20 cellular contexts compared by ENCODE assay signal in the genomic region with DNA sequence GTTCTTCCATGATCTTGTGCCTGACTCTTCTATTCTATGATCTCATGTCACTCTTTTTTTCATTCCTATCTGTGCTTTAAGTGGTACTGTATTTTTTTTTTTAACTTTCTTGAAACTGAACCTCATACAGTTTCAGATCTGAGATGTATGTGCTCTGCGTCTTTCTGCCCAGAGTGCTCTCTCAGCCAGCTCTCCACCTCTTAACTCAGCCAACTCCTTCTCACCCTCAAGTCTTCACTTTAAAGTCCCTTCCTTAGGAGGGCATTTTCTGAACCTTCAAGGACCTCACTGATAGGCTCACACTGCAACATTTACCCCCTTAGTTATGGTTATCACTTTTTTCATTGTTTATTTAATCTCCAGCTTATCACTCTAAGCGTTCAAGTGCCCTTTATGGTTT.
DNase-seq lines count a peak whose midpoint lies in the region; FAIRE-seq and TF ChIP-seq lines count a peak whose summit lies in the region.
"Had no signal": no experiment of that assay in that cellular context is flagged by ENCODE, and none has a peak within 500 bp of the region (broad histone marks: within the 10 kb centered on the region; RNA-seq: fewer than 3 reads in every experiment).

No MANE protein-coding gene starts in this region.

- FAIRE-seq in astrocyte (lab: Jason Lieb, UNC) (no peak), GM12892 (lab: Jason Lieb, UNC) (no peak)
- FAIRE-seq: A204.1 had no signal

- H3K36me3 ChIP-seq in astrocyte (ENCODE audit: insufficient read depth, low read length) (no peaks in the 10 kb centered on the region), osteoblast (ENCODE audit: insufficient read depth, low read length) (no peaks in the 10 kb centered on the region), esophagus muscularis mucosa (no peaks in the 10 kb centered on the region)
- H3K36me3 ChIP-seq: BLaER1, MG63 had no signal

- no peak overlapping the region for H3K27ac Mint-ChIP-seq in astrocyte (ENCODE audit: unreplicated experiment)

- no peaks in the 10 kb centered on the region for H3K36me3 Mint-ChIP-seq in astrocyte (ENCODE audit: low read depth, unreplicated experiment)
- H3K36me3 Mint-ChIP-seq: CD4-positive, alpha-beta memory T cell had no signal

- intact Hi-C loops in esophagus muscularis mucosa (cut with DNase I) = no loop called here

- no peak overlapping the region for H3K4me3 Mint-ChIP-seq in astrocyte (ENCODE audit: unreplicated experiment)
- H3K4me3 Mint-ChIP-seq: CD4-positive, alpha-beta memory T cell had no signal

- TF ChIP-seq POLR2A in esophagus muscularis mucosa (IDR thresholded peaks at IDR 0.05; ENCODE audit: low read depth) = no peak
- TF ChIP-seq POLR2A in GM12892 (IDR thresholded peaks at IDR 0.05; ENCODE audit: low read depth, low read length) = no peak

- 68% methylated on average over 2 of the region's 2 CpGs for WGBS in esophagus muscularis mucosa

- no peak for TF ChIP-seq CTCF in astrocyte (IDR thresholded peaks at IDR 0.05; ENCODE audit: insufficient read depth, low read depth, low read length)
- TF ChIP-seq CTCF in osteoblast (IDR thresholded peaks at IDR 0.05; ENCODE audit: extremely low read depth, low read depth, low read length) = no peak
- TF ChIP-seq CTCF in esophagus muscularis mucosa (IDR thresholded peaks at IDR 0.05) = no peak
- TF ChIP-seq CTCF in GM13976 (IDR thresholded peaks at IDR 0.05; ENCODE audit: borderline replicate concordance, control extremely low read depth, extremely low read depth, insufficient read depth, missing control alignments) = no peak

- H3K4me1 Mint-ChIP-seq in astrocyte (ENCODE audit: low read depth, unreplicated experiment) = peaks cover 20% of the 10 kb centered on the region
- H3K4me1 Mint-ChIP-seq: CD4-positive, alpha-beta memory T cell had no signal

- H2AFZ ChIP-seq in astrocyte (ENCODE audit: low read depth, low read length) (no peak overlapping the region), osteoblast (ENCODE audit: low read length) (no peak overlapping the region)

- H3K27me3 ChIP-seq in astrocyte (ENCODE audit: insufficient read depth, low read length) (no peaks in the 10 kb centered on the region), osteoblast (ENCODE audit: insufficient read depth, low read length) (no peaks in the 10 kb centered on the region), esophagus muscularis mucosa (no peaks in the 10 kb centered on the region)
- H3K27me3 ChIP-seq: BLaER1, MG63 had no signal

- peaks cover 2% of the 10 kb centered on the region for H3K9me3 Mint-ChIP-seq in astrocyte (ENCODE audit: unreplicated experiment)

- TF ChIP-seq EP300 in esophagus muscularis mucosa (IDR thresholded peaks at IDR 0.05) = no peak

- H4K20me1 ChIP-seq in astrocyte (ENCODE audit: insufficient read depth, low read length) (no peaks in the 10 kb centered on the region), osteoblast (ENCODE audit: insufficient read depth, low read length) (no peaks in the 10 kb centered on the region)
- H4K20me1 ChIP-seq: BLaER1 had no signal

- H3K27ac ChIP-seq in astrocyte (ENCODE audit: low read depth, low read length) (peak overlapping the region; percentile 46), osteoblast (ENCODE audit: low read depth, low read length) (peak overlapping the region; percentile 42), esophagus muscularis mucosa (replicated peaks in 1 of 4) (no peak overlapping the region)
- H3K27ac ChIP-seq: BLaER1, HL-60 had no signal

- no peak overlapping the region for H3K4me3 ChIP-seq in astrocyte (ENCODE audit: insufficient read depth, low read depth, low read length)
- H3K4me3 ChIP-seq in osteoblast (ENCODE audit: insufficient read depth, low read length) = no peak overlapping the region
- no peak overlapping the region for H3K4me3 ChIP-seq in esophagus muscularis mucosa
- H3K4me3 ChIP-seq: BLaER1, MG63 had no signal

- peak; percentile 51 for DNase-seq in DMS79 (lab: John Stamatoyannopoulos, UW)
- DNase-seq in NCI-H187 treated with DMSO at 0.1 percent for 48 hours (lab: John Stamatoyannopoulos, UW) = peak; percentile 59
- DNase-seq in astrocyte (ENCODE audit: low read depth) = no peak
- DNase-seq in osteoblast (ENCODE audit: insufficient read length, low spot score, missing footprints) = no peak
- DNase-seq in esophagus muscularis mucosa (ENCODE audit: extremely low spot score) = no peak
- no peak for DNase-seq in GM12892 (ENCODE audit: insufficient read length)
- no peak for DNase-seq in NCI-H524 treated with DMSO at 0.1 percent for 48 hours (lab: John Stamatoyannopoulos, UW)
- DNase-seq in GM13976 (ENCODE audit: low spot score) = no peak
- DNase-seq: CD4-positive, alpha-beta memory T cell; DMS153; NCI-H1048; NCI-H1436; NCI-H2029; NCI-H510A; NCI-H774; SIG-M5 had no signal

- H3K4me2 ChIP-seq in astrocyte (ENCODE audit: low read length) = peak overlapping the region; percentile 31
- H3K4me2 ChIP-seq in osteoblast (ENCODE audit: insufficient read depth, low read length) = no peak overlapping the region
- H3K4me2 ChIP-seq: BLaER1 had no signal

- no peaks in the 10 kb centered on the region for H3K27me3 Mint-ChIP-seq in astrocyte (ENCODE audit: low read depth, unreplicated experiment)

- H3K9me3 ChIP-seq in astrocyte (ENCODE audit: insufficient read depth, low read depth, low read length) (no peaks in the 10 kb centered on the region), osteoblast (ENCODE audit: low read depth, low read length) (no peaks in the 10 kb centered on the region), esophagus muscularis mucosa (no peaks in the 10 kb centered on the region)
- H3K9me3 ChIP-seq: MG63 had no signal

- H3K79me2 ChIP-seq in astrocyte (ENCODE audit: insufficient read depth, low read length) = no peaks in the 10 kb centered on the region
- H3K79me2 ChIP-seq in osteoblast (ENCODE audit: insufficient read depth, low read length) = no peaks in the 10 kb centered on the region

- H3K9ac ChIP-seq in astrocyte (ENCODE audit: low read length) = peak overlapping the region; percentile 23
- H3K9ac ChIP-seq: BLaER1 had no signal

- peaks cover 14% of the 10 kb centered on the region for H3K4me1 ChIP-seq in astrocyte (ENCODE audit: insufficient read depth, low read length)
- peaks cover 11% of the 10 kb centered on the region for H3K4me1 ChIP-seq in osteoblast (ENCODE audit: insufficient read depth, low read length)
- no peaks in the 10 kb centered on the region for H3K4me1 ChIP-seq in esophagus muscularis mucosa

- in situ Hi-C loops in GM13976 (cut with MboI; ENCODE audit: low sequenced_read_pairs, unreplicated experiment) = no loop called here

Comparison
In these comparisons a context has a peak if more than half of its experiments do, and no peak if none do; other contexts are left out.
1. DNase-seq: peak in DMS79 (single experiment) and NCI-H187 treated with DMSO at 0.1 percent for 48 hours (single experiment); none in astrocyte (single experiment), osteoblast (single experiment), esophagus muscularis mucosa (single experiment), GM12892 (single experiment), NCI-H524 treated with DMSO at 0.1 percent for 48 hours (single experiment) and GM13976 (single experiment).
2. H3K27ac ChIP-seq: peak in astrocyte (single experiment) and osteoblast (single experiment); none in esophagus muscularis mucosa (0 of 4).